ENCODE assay signal across 8 cellular contexts in the genomic region with DNA sequence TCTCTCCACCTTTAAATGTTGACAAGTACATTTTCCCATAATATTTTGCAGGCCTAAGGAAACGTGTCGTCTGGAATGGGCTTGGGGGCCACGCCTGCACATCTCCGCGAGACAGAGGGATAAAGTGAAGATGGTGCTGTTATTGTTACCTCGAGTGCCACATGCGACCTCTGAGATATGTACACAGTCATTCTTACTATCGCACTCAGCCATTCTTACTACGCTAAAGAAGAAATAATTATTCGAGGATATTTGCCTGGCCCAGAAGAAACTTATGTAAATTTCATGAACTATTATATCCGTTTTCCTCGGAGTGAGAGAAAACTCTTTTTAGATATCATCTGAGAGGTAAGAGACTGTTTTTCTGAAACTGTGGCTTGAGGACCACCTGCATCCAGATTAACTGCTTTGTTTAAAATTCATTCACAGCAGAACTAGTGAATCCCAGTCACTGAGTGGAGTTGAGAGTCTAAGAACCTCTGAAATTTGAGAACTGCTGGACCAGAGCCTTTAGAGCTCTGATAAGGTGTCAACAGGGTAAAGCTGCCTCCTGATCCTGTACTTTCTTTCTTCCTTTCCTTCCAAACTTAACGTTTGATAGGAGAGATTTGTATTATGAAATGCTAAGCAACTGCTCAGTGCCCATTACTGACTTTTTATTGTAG. TPM values are rescaled to one million over a fixed set of nuclear protein-coding genes. Genes with fewer than 3 reads are reported as not detected.
DNase-seq lines count a peak whose midpoint lies in the region; ATAC-seq and TF ChIP-seq lines count a peak whose summit lies in the region.

No MANE protein-coding gene starts in this region.

- H3K27me3 ChIP-seq in sigmoid colon (no peaks in the 10 kb centered on the region), body of pancreas (no peaks in the 10 kb centered on the region)

- TF ChIP-seq CTCF in sigmoid colon (IDR thresholded peaks at IDR 0.05) (no peak), body of pancreas (IDR thresholded peaks at IDR 0.05) (no peak)

- H3K4me1 ChIP-seq in sigmoid colon, result peaks cover 0 to 12% (median 11%) of the 10 kb centered on the region in 4 donors
- H3K4me1 ChIP-seq in body of pancreas, result peaks cover 12% of the 10 kb centered on the region

- ATAC-seq in GM18867 (IDR thresholded peaks at IDR 0.05; ENCODE audit: unreplicated experiment) (no peak), GM19023 (IDR thresholded peaks at IDR 0.05; ENCODE audit: unreplicated experiment) (no peak), body of pancreas (no peak)

- peaks cover 14% of the 10 kb centered on the region for H3K36me3 Mint-ChIP-seq in dendritic cell treated with granulocyte-macrophage colony-stimulating factor and Interleukin-4, amounts not matched to agents 40 ng/mL and 50 ng/mL, for 4 days (ENCODE audit: low read depth)

- H3K4me3 ChIP-seq in sigmoid colon (peak overlapping the region in 3 of 4 donors; percentile 72 to 89 (median 74)), body of pancreas (no peak overlapping the region)

- peak overlapping the region; percentile 92 for H3K4me3 Mint-ChIP-seq in dendritic cell treated with granulocyte-macrophage colony-stimulating factor and Interleukin-4, amounts not matched to agents 40 ng/mL and 50 ng/mL, for 4 days

- H3K27ac Mint-ChIP-seq in dendritic cell treated with granulocyte-macrophage colony-stimulating factor and Interleukin-4, amounts not matched to agents 40 ng/mL and 50 ng/mL, for 4 days, result peak overlapping the region; percentile 99

- H3K27ac ChIP-seq in KOPT-K1 (ENCODE audit: low read depth, low read length, poor library complexity, severe bottlenecking) (peak overlapping the region; percentile 92), sigmoid colon (no peak overlapping the region), body of pancreas (no peak overlapping the region)

- H3K27me3 Mint-ChIP-seq in dendritic cell treated with granulocyte-macrophage colony-stimulating factor and Interleukin-4, amounts not matched to agents 40 ng/mL and 50 ng/mL, for 4 days, result no peaks in the 10 kb centered on the region

- H3K9me3 Mint-ChIP-seq in dendritic cell treated with granulocyte-macrophage colony-stimulating factor and Interleukin-4, amounts not matched to agents 40 ng/mL and 50 ng/mL, for 4 days, result no peaks in the 10 kb centered on the region

- DNase-seq in NCI-H2107 treated with DMSO at 0.1 percent for 48 hours (lab: John Stamatoyannopoulos, UW; ENCODE audit: unreplicated experiment), result peak; percentile 78
- DNase-seq in NCI-H2107 (lab: John Stamatoyannopoulos, UW), result no peak
- DNase-seq in sigmoid colon, result no peak
- no peak for DNase-seq in body of pancreas

- H3K36me3 ChIP-seq in KOPT-K1 (ENCODE audit: insufficient read depth, low read length) (peaks cover 49% of the 10 kb centered on the region), sigmoid colon (no peaks in the 10 kb centered on the region), body of pancreas (replicated peaks in 1 of 2; ENCODE audit: insufficient read depth in 1 of 2, low read depth in 2 of 2) (no peaks in the 10 kb centered on the region)

- TF ChIP-seq EP300 in sigmoid colon (IDR thresholded peaks at IDR 0.05), result no peak

- intact Hi-C loops in dendritic cell treated with granulocyte-macrophage colony-stimulating factor and Interleukin-4, amounts not matched to agents 40 ng/mL and 50 ng/mL, for 4 days (cut with micrococcal nuclease), result loop anchor here (5.0 kb wide), 1 partner anchor 332 kb away; the partner anchor contains the start of gene FH
- intact Hi-C loops in sigmoid colon (cut with DNase I), result loop anchor here (5.0 kb wide), 2 partner anchors 207 to 237 kb away; partner anchors contain the start of genes CHML and OPN3
- intact Hi-C loops in body of pancreas (cut with DNase I), result no loop called here

- no peak for TF ChIP-seq POLR2A in sigmoid colon (IDR thresholded peaks at IDR 0.05)
- TF ChIP-seq POLR2A in body of pancreas (IDR thresholded peaks at IDR 0.05), result no peak

- H3K4me1 Mint-ChIP-seq in dendritic cell treated with granulocyte-macrophage colony-stimulating factor and Interleukin-4, amounts not matched to agents 40 ng/mL and 50 ng/mL, for 4 days (ENCODE audit: low read depth), result peaks cover 14% of the 10 kb centered on the region

- 7 to 11% methylated on average over 13 of the region's 13 CpGs for WGBS in sigmoid colon, 2 donors
- 5 to 7% methylated on average over 13 of the region's 13 CpGs for WGBS in body of pancreas, 2 donors

- no peaks in the 10 kb centered on the region for H3K9me3 ChIP-seq in KOPT-K1 (ENCODE audit: insufficient read depth, low read length, poor library complexity, severe bottlenecking)
- H3K9me3 ChIP-seq in sigmoid colon, result no peaks in the 10 kb centered on the region
- H3K9me3 ChIP-seq in body of pancreas, result no peaks in the 10 kb centered on the region

RNA-seq across cellular contexts. Expression of gene EXO1, which starts 0.8 kb away (rescaled TPM):
- total RNA-seq in sigmoid colon (under 1 TPM in 2 of 4 donors, not detected in 2; 0.27 to 0.71 TPM), body of pancreas (not detected)
- polyA plus RNA-seq in sigmoid colon, result 1 to 10 TPM in 2 of 3 donors, under 1 TPM in 1; under 0.01 to 3.4 (median 1.6) TPM

Comparison
In these comparisons a context has a peak if more than half of its experiments do, and no peak if none do; other contexts are left out.
1. H3K4me3 ChIP-seq: peak in sigmoid colon (3 of 4); none in body of pancreas (0 of 2).